Comparison of ENCODE assay signal across 18 cellular contexts in genomic region chr5:100641833-100642232, GRCh38.
DNase-seq lines count a peak whose midpoint lies in the region; ATAC-seq, FAIRE-seq and TF ChIP-seq lines count a peak whose summit lies in the region.
"Had no signal": no experiment of that assay in that cellular context is flagged by ENCODE, and none has a peak within 500 bp of the region (broad histone marks: within the 10 kb centered on the region; RNA-seq: fewer than 3 reads in every experiment).

No MANE protein-coding gene starts in this region.

- no peak overlapping the region for H2BK5ac ChIP-seq in H1 (ENCODE audit: low read depth, low read length)

- no peaks in the 10 kb centered on the region for H3K36me3 ChIP-seq in mammary epithelial cell (ENCODE audit: insufficient read depth, low read length)
- H3K36me3 ChIP-seq in H1 (ENCODE audit: control insufficient read depth in 2 of 4, insufficient read depth in 4 of 4, low read length in 3 of 4), result no peaks in the 10 kb centered on the region
- H3K36me3 ChIP-seq: BLaER1 had no signal

- H3K4me3 Mint-ChIP-seq in MCF 10A (ENCODE audit: unreplicated experiment), result no peak overlapping the region
- no peak overlapping the region for H3K4me3 Mint-ChIP-seq in endothelial cell (ENCODE audit: unreplicated experiment)
- no peak overlapping the region for H3K4me3 Mint-ChIP-seq in type B pancreatic cell
- H3K4me3 Mint-ChIP-seq in activated CD8-positive, alpha-beta T cell treated with anti-CD3 and anti-CD28 coated beads for 36 hours, result no peak overlapping the region

- no peaks in the 10 kb centered on the region for H3K9me3 ChIP-seq in mammary epithelial cell (replicated peaks; ENCODE audit: insufficient read depth, low read length)
- no peaks in the 10 kb centered on the region for H3K9me3 ChIP-seq in H1 (ENCODE audit: insufficient read depth in 2 of 2, low read depth in 1 of 2, low read length in 1 of 2)
- no peaks in the 10 kb centered on the region for H3K9me3 ChIP-seq in right cardiac atrium (ENCODE audit: control insufficient read depth, low read length)
- H3K9me3 ChIP-seq: BLaER1 had no signal

- H3K4ac ChIP-seq in H1 (replicated peaks; ENCODE audit: insufficient read length, low read depth, low read length), result no peak overlapping the region

- H3K9ac ChIP-seq in mammary epithelial cell (ENCODE audit: insufficient read depth, low read length) (no peak overlapping the region), H1 (replicated peaks in 1 of 4; ENCODE audit: extremely low read depth in 1 of 4, low read depth in 3 of 4, low read length in 3 of 4) (no peak overlapping the region)
- H3K9ac ChIP-seq: BLaER1 had no signal

- H4K91ac ChIP-seq in H1 (replicated peaks; ENCODE audit: insufficient read length, low read length), result no peak overlapping the region

- CTCF ChIA-PET in mammary epithelial cell (lab: Charles Lee; ENCODE audit: low non-redundant PET) (no interaction called here), MCF 10A (lab: Yijun Ruan, JAX) (interaction anchor here (0.7 to 1.3 kb wide), 3 partner anchors 377 to 1505 kb away, joined by 3 read pairs; no protein-coding TSS in a partner anchor), H1 (lab: Charles Lee; ENCODE audit: partially characterized antibody) (interaction anchor here (0.7 to 1.2 kb wide), 5 partner anchors 8 to 1031 kb away, joined by 3 to 5 read pairs (median 3); no protein-coding TSS in a partner anchor)
- CTCF ChIA-PET in activated CD8-positive, alpha-beta T cell treated with anti-CD3 and anti-CD28 coated beads for 36 hours (lab: Charles Lee), result interaction anchor here (1.1 kb wide), 1 partner anchor 11 kb away, joined by 3 read pairs; no protein-coding TSS in a partner anchor

- dilution Hi-C loops in mammary epithelial cell (cut with HindIII; ENCODE audit: low sequenced_read_pairs), result no loop called here

- H3K4me3 ChIP-seq in mammary epithelial cell (replicated peaks in 1 of 3; ENCODE audit: insufficient read depth in 1 of 3, low read depth in 2 of 3, low read length in 3 of 3) (no peak overlapping the region), H1 (ENCODE audit: extremely low read depth in 1 of 4, insufficient read depth in 2 of 4, low read depth in 3 of 4, low read length in 4 of 4) (no peak overlapping the region), right cardiac atrium (ENCODE audit: low read length) (no peak overlapping the region)
- H3K4me3 ChIP-seq: BLaER1 had no signal

- no peak for TF ChIP-seq EP300 in H1 (IDR thresholded peaks at IDR 0.05; ENCODE audit: borderline replicate concordance in 1 of 2, low read depth in 2 of 2, low read length in 2 of 2)

- TF ChIP-seq POLR2A in H1 (IDR thresholded peaks at IDR 0.05; ENCODE audit: control extremely low read depth in 1 of 2, low read depth in 2 of 2, low read length in 2 of 2), result no peak

- H2BK15ac ChIP-seq in H1 (ENCODE audit: low read length), result no peak overlapping the region

- no peak overlapping the region for H3K27ac ChIP-seq in mammary epithelial cell (ENCODE audit: insufficient read depth, low read depth, low read length)
- H3K27ac ChIP-seq in H1 (ENCODE audit: low read depth, low read length), result no peak overlapping the region
- no peak overlapping the region for H3K27ac ChIP-seq in right cardiac atrium (ENCODE audit: low read length)
- H3K27ac ChIP-seq: 22Rv1, BLaER1 had no signal

- no peak overlapping the region for H2BK120ac ChIP-seq in H1 (replicated peaks; ENCODE audit: low read depth, low read length)

- H3K56ac ChIP-seq in H1 (replicated peaks; ENCODE audit: insufficient read length, low read depth, low read length), result no peak overlapping the region

- no peak overlapping the region for H4K5ac ChIP-seq in H1 (ENCODE audit: insufficient read length, low read depth, low read length)

- in situ Hi-C loops in mammary epithelial cell (cut with MboI; ENCODE audit: low sequenced_read_pairs in 2 of 2), result no loop called here

- H3K79me1 ChIP-seq in H1 (ENCODE audit: low read depth, low read length), result no peaks in the 10 kb centered on the region

- H2BK12ac ChIP-seq in H1 (ENCODE audit: low read depth, low read length), result no peak overlapping the region

- H2AFZ ChIP-seq in mammary epithelial cell (ENCODE audit: low read depth, low read length), result peak overlapping the region; percentile 34
- H2AFZ ChIP-seq in H1 (ENCODE audit: low read length), result peak overlapping the region; percentile 76; the same call in 1 of the 2 replicates

- no peak overlapping the region for H3K23ac ChIP-seq in H1 (ENCODE audit: insufficient read length)

- H3K27me3 Mint-ChIP-seq in MCF 10A (ENCODE audit: insufficient read depth, unreplicated experiment) (no peaks in the 10 kb centered on the region), endothelial cell (ENCODE audit: unreplicated experiment) (peaks cover 1% of the 10 kb centered on the region), type B pancreatic cell (no peaks in the 10 kb centered on the region)
- H3K27me3 Mint-ChIP-seq in activated CD8-positive, alpha-beta T cell treated with anti-CD3 and anti-CD28 coated beads for 36 hours, result peaks cover 2% of the 10 kb centered on the region

- H3K18ac ChIP-seq in H1 (ENCODE audit: extremely low read depth, low read length), result no peak overlapping the region

- H4K8ac ChIP-seq in H1 (ENCODE audit: extremely low read depth, insufficient read depth, low read length), result no peak overlapping the region

- TF ChIP-seq CTCF in mammary epithelial cell (conservative IDR thresholded peaks at IDR 0.05 in 1 of 2, IDR thresholded peaks at IDR 0.05 in 1 of 2; ENCODE audit: extremely low read depth in 1 of 2, insufficient read depth in 1 of 2, low read depth in 1 of 2, low read length in 2 of 2) (no peak), MCF 10A (IDR thresholded peaks at IDR 0.05; ENCODE audit: unreplicated experiment) (no peak), H1 (IDR thresholded peaks at IDR 0.05; ENCODE audit: control extremely low read depth in 1 of 3, insufficient read depth in 1 of 3, low read depth in 1 of 3, low read length in 3 of 3) (no peak), endothelial cell (IDR thresholded peaks at IDR 0.05; ENCODE audit: unreplicated experiment) (no peak), type B pancreatic cell (conservative IDR thresholded peaks at IDR 0.05) (no peak)
- no peak for TF ChIP-seq CTCF in activated CD8-positive, alpha-beta T cell treated with anti-CD3 and anti-CD28 coated beads for 36 hours (IDR thresholded peaks at IDR 0.05)

- H3K9me3 Mint-ChIP-seq in MCF 10A (ENCODE audit: unreplicated experiment) (no peaks in the 10 kb centered on the region), endothelial cell (ENCODE audit: unreplicated experiment) (no peaks in the 10 kb centered on the region), type B pancreatic cell (no peaks in the 10 kb centered on the region)
- no peaks in the 10 kb centered on the region for H3K9me3 Mint-ChIP-seq in activated CD8-positive, alpha-beta T cell treated with anti-CD3 and anti-CD28 coated beads for 36 hours

- BruUV-seq in mammary epithelial cell (replicated peaks; lab: Mats Ljungman, UMichigan), result no TSS peak
- no TSS peak for BruUV-seq in MCF 10A (replicated peaks; lab: Mats Ljungman, UMichigan)

- no peaks in the 10 kb centered on the region for H3K4me1 ChIP-seq in mammary epithelial cell (ENCODE audit: insufficient read depth, low read length)
- H3K4me1 ChIP-seq in H1 (replicated peaks in 1 of 4; ENCODE audit: control insufficient read depth in 3 of 4, insufficient read depth in 4 of 4, low read length in 3 of 4), result peaks cover 0 to 5% (median 3%) of the 10 kb centered on the region in 4 experiments; a peak in 3 of 7 replicates
- no peaks in the 10 kb centered on the region for H3K4me1 ChIP-seq in right cardiac atrium (ENCODE audit: control insufficient read depth, insufficient read depth, low read length)
- H3K4me1 ChIP-seq: BLaER1 had no signal

- POLR2A ChIA-PET in MCF 10A (lab: Yijun Ruan, JAX), result interaction anchor here (0.7 to 0.9 kb wide), 2 partner anchors 9 to 1082 kb away, joined by 3 read pairs; no protein-coding TSS in a partner anchor
- POLR2A ChIA-PET in H1 (lab: Charles Lee; ENCODE audit: partially characterized antibody), result no interaction called here
- POLR2A ChIA-PET in activated CD8-positive, alpha-beta T cell treated with anti-CD3 and anti-CD28 coated beads for 36 hours (lab: Charles Lee), result no interaction called here

- no peaks in the 10 kb centered on the region for H3K79me2 ChIP-seq in mammary epithelial cell (ENCODE audit: insufficient read depth, low read length)
- H3K79me2 ChIP-seq in H1 (ENCODE audit: control insufficient read depth in 1 of 2, insufficient read depth in 2 of 2, low read length in 2 of 2), result no peaks in the 10 kb centered on the region

- H3K23me2 ChIP-seq in H1 (ENCODE audit: low read depth, low read length), result no peaks in the 10 kb centered on the region

- no peak for ATAC-seq in right cardiac atrium
- no peak for ATAC-seq in activated CD8-positive, alpha-beta T cell treated with anti-CD3 and anti-CD28 coated beads for 36 hours
- ATAC-seq: HCT116 had no signal

- H3K27me3 ChIP-seq in mammary epithelial cell (ENCODE audit: insufficient read depth, low read length) (no peaks in the 10 kb centered on the region), H1 (replicated peaks in 1 of 4; ENCODE audit: control insufficient read depth in 3 of 4, extremely low read depth in 1 of 4, insufficient read depth in 3 of 4, low read length in 3 of 4) (no peaks in the 10 kb centered on the region), right cardiac atrium (ENCODE audit: control insufficient read depth, insufficient read depth) (no peaks in the 10 kb centered on the region)
- H3K27me3 ChIP-seq: BLaER1 had no signal

- H4K20me1 ChIP-seq in mammary epithelial cell (ENCODE audit: insufficient read depth, low read length), result no peaks in the 10 kb centered on the region
- H4K20me1 ChIP-seq in H1 (replicated peaks in 1 of 2; ENCODE audit: control insufficient read depth in 1 of 2, insufficient read depth in 2 of 2, low read length in 2 of 2), result no peaks in the 10 kb centered on the region
- H4K20me1 ChIP-seq: BLaER1 had no signal

- 53% methylated on average over 4 of the region's 4 CpGs for WGBS in mammary epithelial cell (ENCODE audit: low coverage, missing lambda C conversion rate)
- WGBS in H1 (ENCODE audit: extremely low coverage in 1 of 2, insufficient coverage in 1 of 2, insufficient read length in 1 of 2, insufficient replicate concordance in 2 of 2, low coverage in 1 of 2, low lambda C conversion rate in 2 of 2, missing lambda C conversion rate in 1 of 2), 2 experiments, result 86% methylated on average over 4 of the region's 4 CpGs; no CpG with 5 or more reads in 1 of the 2 experiments
- WGBS in right cardiac atrium, result 49% methylated on average over 4 of the region's 4 CpGs

- H3K4me2 ChIP-seq in mammary epithelial cell (ENCODE audit: insufficient read depth, low read depth, low read length), result no peak overlapping the region
- no peak overlapping the region for H3K4me2 ChIP-seq in H1 (ENCODE audit: insufficient read depth in 1 of 2, low read depth in 2 of 2, low read length in 2 of 2)
- H3K4me2 ChIP-seq: BLaER1 had no signal

- TF ChIP-seq RAD21 in H1 (IDR thresholded peaks at IDR 0.05 in 1 of 2, conservative IDR thresholded peaks at IDR 0.05 in 1 of 2; ENCODE audit: low read depth in 2 of 2, low read length in 2 of 2), result no peak

- FAIRE-seq in H1 (lab: Jason Lieb, UNC), result no peak
- FAIRE-seq: G401.6, GM12892, H54 had no signal

- H3K14ac ChIP-seq in H1 (ENCODE audit: insufficient read length), result no peak overlapping the region

- H2BK20ac ChIP-seq in H1 (ENCODE audit: low read length), result no peak overlapping the region

- H3K4me1 Mint-ChIP-seq in MCF 10A (ENCODE audit: insufficient read depth, unreplicated experiment) (no peaks in the 10 kb centered on the region), endothelial cell (ENCODE audit: unreplicated experiment) (peaks cover 4% of the 10 kb centered on the region), type B pancreatic cell (ENCODE audit: unreplicated experiment) (peaks cover 11% of the 10 kb centered on the region)
- no peaks in the 10 kb centered on the region for H3K4me1 Mint-ChIP-seq in activated CD8-positive, alpha-beta T cell treated with anti-CD3 and anti-CD28 coated beads for 36 hours (ENCODE audit: low read depth)

- intact Hi-C loops in mammary epithelial cell (cut with micrococcal nuclease) (no loop called here), MCF 10A (cut with micrococcal nuclease) (no loop called here), right cardiac atrium (cut with DNase I) (no loop called here)
- intact Hi-C loops in activated CD8-positive, alpha-beta T cell treated with anti-CD3 and anti-CD28 coated beads for 36 hours (cut with micrococcal nuclease), result no loop called here

- H3K27ac Mint-ChIP-seq in MCF 10A (ENCODE audit: low read depth, unreplicated experiment), result no peak overlapping the region
- no peak overlapping the region for H3K27ac Mint-ChIP-seq in endothelial cell (ENCODE audit: unreplicated experiment)
- no peak overlapping the region for H3K27ac Mint-ChIP-seq in type B pancreatic cell
- no peak overlapping the region for H3K27ac Mint-ChIP-seq in activated CD8-positive, alpha-beta T cell treated with anti-CD3 and anti-CD28 coated beads for 36 hours

- H2AK5ac ChIP-seq in H1 (ENCODE audit: low read depth, low read length), result no peak overlapping the region

- H3K36me3 Mint-ChIP-seq in MCF 10A (ENCODE audit: insufficient read depth, unreplicated experiment), result no peaks in the 10 kb centered on the region
- no peaks in the 10 kb centered on the region for H3K36me3 Mint-ChIP-seq in endothelial cell (ENCODE audit: low read depth, unreplicated experiment)
- no peaks in the 10 kb centered on the region for H3K36me3 Mint-ChIP-seq in type B pancreatic cell
- no peaks in the 10 kb centered on the region for H3K36me3 Mint-ChIP-seq in activated CD8-positive, alpha-beta T cell treated with anti-CD3 and anti-CD28 coated beads for 36 hours (ENCODE audit: low read depth)

- DNase-seq in mammary epithelial cell (no peak), MCF 10A (ENCODE audit: unreplicated experiment) (no peak), UCSD-AML1 (lab: John Stamatoyannopoulos, UW; ENCODE audit: unreplicated experiment) (peak; percentile 6), H1 (ENCODE audit: low read depth in 1 of 2, low spot score in 2 of 2) (no peak), endothelial cell (ENCODE audit: low spot score) (no peak), right cardiac atrium (no peak), type B pancreatic cell (ENCODE audit: extremely low spot score, unreplicated experiment) (no peak)
- no peak for DNase-seq in activated CD8-positive, alpha-beta T cell treated with anti-CD3 and anti-CD28 coated beads for 36 hours
- DNase-seq: AML-193, DMS79, EL, IMR-90 had no signal
